In genomic region chrX:17736856-17737706, GRCh38 we compare ENCODE assay signal across 8 cellular contexts. TPM values are rescaled to one million over a fixed set of nuclear protein-coding genes. Genes with fewer than 3 reads are reported as not detected.
A peak's percentile ranks its signal among the peaks of the same experiment; 100 is the strongest.
DNase-seq lines count a peak whose midpoint lies in the region; ATAC-seq and TF ChIP-seq lines count a peak whose summit lies in the region.

SCML1 (plus strand) TSS chrX:17737493; CDS start chrX:17744187, 6,694 bp downstream.

- no peak within 1 kb of the TSS for H2BK20ac ChIP-seq in IMR-90 (ENCODE audit: low read depth, low read length)

- 39% methylated on average over 16 of the region's 67 CpGs; no CpG with 5 or more reads in 1 of the 2 experiments for WGBS in IMR-90 (ENCODE audit: extremely low coverage in 2 of 2, insufficient read length in 1 of 2), 2 experiments

- no peaks in the 10 kb centered on the region for H3K36me3 ChIP-seq in IMR-90 (ENCODE audit: control insufficient read depth, insufficient read depth, low read length)

- no peaks in the 10 kb centered on the region for H3K9me1 ChIP-seq in IMR-90 (ENCODE audit: insufficient read depth, low read length)

- H3K9ac ChIP-seq in IMR-90 (ENCODE audit: low read depth, low read length): peak within 1 kb of the TSS; percentile 74

- peak within 1 kb of the TSS; percentile 65 for H4K5ac ChIP-seq in IMR-90 (ENCODE audit: low read depth, low read length)

- peak within 1 kb of the TSS; percentile 50 for H2BK5ac ChIP-seq in IMR-90 (ENCODE audit: low read depth, low read length, poor library complexity, severe bottlenecking)

- H3K27me3 Mint-ChIP-seq in natural killer cell (ENCODE audit: low read depth in 2 of 2): peaks cover 20 to 44% of the 10 kb centered on the region in 2 donors
- H3K27me3 Mint-ChIP-seq in stimulated activated memory B cell treated with anti-CD40 and anti-IgM and Interleukin-4, amounts not matched to agents 10 μg/mL and 1 μg/mL and 100 μg/mL, for 72 hours: peaks cover 18% of the 10 kb centered on the region

- peaks cover 19 to 20% of the 10 kb centered on the region in 2 donors for H3K4me1 Mint-ChIP-seq in natural killer cell
- peaks cover 18% of the 10 kb centered on the region for H3K4me1 Mint-ChIP-seq in stimulated activated memory B cell treated with anti-CD40 and anti-IgM and Interleukin-4, amounts not matched to agents 10 μg/mL and 1 μg/mL and 100 μg/mL, for 72 hours

- TF ChIP-seq POLR2A in IMR-90 (IDR thresholded peaks at IDR 0.05; ENCODE audit: low read depth, low read length): peak; percentile 75

- ATAC-seq in GM21390 (IDR thresholded peaks at IDR 0.05; ENCODE audit: unreplicated experiment): peak; percentile 74
- ATAC-seq in IMR-90 (ENCODE audit: low read depth): peak; percentile 94
- ATAC-seq in natural killer cell: peak; percentile 66 to 81 (median 71)
- ATAC-seq in stimulated activated memory B cell treated with anti-CD40 and anti-IgM and Interleukin-4, amounts not matched to agents 10 μg/mL and 1 μg/mL and 100 μg/mL, for 72 hours: peak; percentile 93

- no peak for TF ChIP-seq RAD21 in IMR-90 (IDR thresholded peaks at IDR 0.05; ENCODE audit: low read length)

- H3K27ac Mint-ChIP-seq in natural killer cell: peak within 1 kb of the TSS; percentile 78 to 80
- H3K27ac Mint-ChIP-seq in stimulated activated memory B cell treated with anti-CD40 and anti-IgM and Interleukin-4, amounts not matched to agents 10 μg/mL and 1 μg/mL and 100 μg/mL, for 72 hours: peak within 1 kb of the TSS; percentile 76

- no peaks in the 10 kb centered on the region; a peak in 2 of 4 replicates for H3K79me1 ChIP-seq in IMR-90 (ENCODE audit: low read depth in 1 of 2, low read length in 2 of 2)

- H3K9me3 Mint-ChIP-seq in natural killer cell: no peaks in the 10 kb centered on the region
- H3K9me3 Mint-ChIP-seq in stimulated activated memory B cell treated with anti-CD40 and anti-IgM and Interleukin-4, amounts not matched to agents 10 μg/mL and 1 μg/mL and 100 μg/mL, for 72 hours: no peaks in the 10 kb centered on the region

- POLR2A ChIA-PET in IMR-90 (lab: Charles Lee; ENCODE audit: unreplicated experiment): interaction anchor here (0.6 to 0.8 kb wide), 3 partner anchors 8 to 917 kb away, joined by 3 to 5 read pairs (median 5); no protein-coding TSS in a partner anchor

- peaks cover 2% of the 10 kb centered on the region for H3K4me1 ChIP-seq in IMR-90 (ENCODE audit: control insufficient read depth, insufficient read depth, low read length)

- DNase-seq in IMR-90: peak; percentile 95
- peak; percentile 95 for DNase-seq in RPMI7951 (ENCODE audit: low read depth)
- peak; percentile 75 for DNase-seq in activated gamma-delta T cell treated with Interleukin-2 at 50 U/mL for 16 hours
- DNase-seq in fibroblast of the conjunctiva (ENCODE audit: low read depth): peak; percentile 95
- DNase-seq in natural killer cell: peak; percentile 58

- H3K14ac ChIP-seq in IMR-90 (replicated peaks; ENCODE audit: low read depth, low read length): no peak within 1 kb of the TSS; the same call in 1 of the 2 replicates

- in situ Hi-C loops in IMR-90 (cut with MboI; ENCODE audit: low sequenced_read_pairs): no loop called here

- CTCF ChIA-PET in IMR-90 (lab: Yijun Ruan, JAX): no interaction called here

- 0 out of 2 replicates have a peak within 1 kb of the TSS, but pooled peaks have one; percentile 61 for H3K18ac ChIP-seq in IMR-90 (ENCODE audit: low read depth, low read length)

- no peak within 1 kb of the TSS for H2BK15ac ChIP-seq in IMR-90 (ENCODE audit: low read depth, low read length)

- no peaks in the 10 kb centered on the region for H3K9me3 ChIP-seq in IMR-90 (ENCODE audit: control insufficient read depth, insufficient read depth, low read length)

- H4K8ac ChIP-seq in IMR-90 (ENCODE audit: low read depth in 2 of 2, low read length in 2 of 2): peak within 1 kb of the TSS; percentile 59 to 85

- H3K36me3 Mint-ChIP-seq in natural killer cell: no peaks in the 10 kb centered on the region
- no peaks in the 10 kb centered on the region for H3K36me3 Mint-ChIP-seq in stimulated activated memory B cell treated with anti-CD40 and anti-IgM and Interleukin-4, amounts not matched to agents 10 μg/mL and 1 μg/mL and 100 μg/mL, for 72 hours

- H4K20me1 ChIP-seq in IMR-90 (ENCODE audit: insufficient read depth, low read length): no peaks in the 10 kb centered on the region

- H2BK120ac ChIP-seq in IMR-90 (ENCODE audit: low read depth, low read length): no peak within 1 kb of the TSS

- no TSS peak for BruUV-seq in IMR-90 (replicated peaks; lab: Mats Ljungman, UMichigan)

- H3K27ac ChIP-seq in C4-2B (peak within 1 kb of the TSS; percentile 92), IMR-90 (ENCODE audit: insufficient read depth, low read length) (peak within 1 kb of the TSS; percentile 77)

- dilution Hi-C loops in IMR-90 (cut with HindIII; ENCODE audit: low sequenced_read_pairs, unreplicated experiment): no loop called here

- peak within 1 kb of the TSS; percentile 75 for H3K4me2 ChIP-seq in IMR-90 (ENCODE audit: low read depth, low read length)

- no peak within 1 kb of the TSS for H2AK5ac ChIP-seq in IMR-90 (ENCODE audit: low read depth, low read length)

- H3K4me3 ChIP-seq in IMR-90 (ENCODE audit: insufficient read depth, low read depth, low read length): peak within 1 kb of the TSS; percentile 89

- peak within 1 kb of the TSS; percentile 85 for H3K4me3 Mint-ChIP-seq in natural killer cell
- H3K4me3 Mint-ChIP-seq in stimulated activated memory B cell treated with anti-CD40 and anti-IgM and Interleukin-4, amounts not matched to agents 10 μg/mL and 1 μg/mL and 100 μg/mL, for 72 hours: peak within 1 kb of the TSS; percentile 85

- H2AFZ ChIP-seq in IMR-90 (replicated peaks; ENCODE audit: low read length, poor library complexity): peak within 1 kb of the TSS; percentile 89

- intact Hi-C loops in IMR-90 (cut with micrococcal nuclease) (loop anchor here (5.0 kb wide), 1 partner anchor 360 kb away; the partner anchor contains the start of gene NHS), natural killer cell (cut with micrococcal nuclease) (no loop called here)

- peak within 1 kb of the TSS; percentile 75; the same call in 1 of the 2 replicates for H4K91ac ChIP-seq in IMR-90 (ENCODE audit: insufficient read depth, low read depth, low read length)

- H3K56ac ChIP-seq in IMR-90 (ENCODE audit: extremely low read depth, insufficient read depth, low read length): no peak within 1 kb of the TSS

- no peaks in the 10 kb centered on the region for H3K27me3 ChIP-seq in IMR-90 (ENCODE audit: control insufficient read depth, insufficient read depth, low read length)

- TF ChIP-seq CTCF in C4-2B (conservative IDR thresholded peaks at IDR 0.05) (no peak), IMR-90 (conservative IDR thresholded peaks at IDR 0.05; ENCODE audit: low read depth, low read length) (no peak), natural killer cell (IDR thresholded peaks at IDR 0.05) (no peak)

- peak within 1 kb of the TSS; percentile 46 for H3K4ac ChIP-seq in IMR-90 (ENCODE audit: low read depth, low read length)

- H3K23ac ChIP-seq in IMR-90 (ENCODE audit: low read depth, low read length): 0 out of 2 replicates have a peak within 1 kb of the TSS, but pooled peaks have one; percentile 14

- H2AK9ac ChIP-seq in IMR-90 (replicated peaks; ENCODE audit: low read depth, low read length, poor library complexity): peak within 1 kb of the TSS; percentile 73

TF ChIP-seq in IMR-90, 13 proteins besides CTCF, POLR2A, EP300 and RAD21:
- TF ChIP-seq RCOR1 (IDR thresholded peaks at IDR 0.05; ENCODE audit: insufficient replicate concordance, low read length) (no peak), MAZ (IDR thresholded peaks at IDR 0.05; ENCODE audit: borderline replicate concordance, low read depth, low read length) (no peak), SMC3 (IDR thresholded peaks at IDR 0.05; ENCODE audit: low read depth, low read length) (no peak), FOS (IDR thresholded peaks at IDR 0.05; ENCODE audit: low read depth, low read length) (no peak), MXI1 (IDR thresholded peaks at IDR 0.05; ENCODE audit: borderline replicate concordance, low read depth, low read length) (no peak), MAFK (IDR thresholded peaks at IDR 0.05; ENCODE audit: low read depth, low read length) (no peak), ELK1 (IDR thresholded peaks at IDR 0.05; ENCODE audit: borderline replicate concordance, low read depth, low read length) (no peak), RFX5 (IDR thresholded peaks at IDR 0.05; ENCODE audit: low read depth, low read length) (0 out of 2 replicates have a peak, but pooled peaks have one; percentile 42), NFE2L2 (IDR thresholded peaks at IDR 0.05; ENCODE audit: low read depth, low read length) (no peak), CHD1 (IDR thresholded peaks at IDR 0.05; ENCODE audit: low read depth, low read length) (no peak), CEBPB (IDR thresholded peaks at IDR 0.05; ENCODE audit: low read depth, low read length) (no peak), USF2 (IDR thresholded peaks at IDR 0.05; ENCODE audit: low read depth, low read length) (peak; percentile 2; the same call in 1 of the 2 replicates), BHLHE40 (IDR thresholded peaks at IDR 0.05; ENCODE audit: low read depth, low read length) (peak; percentile 58)
TF ChIP-seq in IMR-90: peak in this region for 3.

RNA-seq across cellular contexts. Expression of gene SCML1, which starts in this region (rescaled TPM):
- 4.1 and 6.7 TPM in 2 replicates for total RNA-seq in IMR-90 (2012; rRNA removed)
- 10.6 and 12.2 TPM in 2 replicates for polyA plus RNA-seq in IMR-90 (2012; rRNA removed)
- 1.5 and 2.5 TPM in 2 replicates for polyA plus RNA-seq in IMR-90 (2012; cell fraction: cytosol; rRNA removed)
- 11.2 and 40.2 TPM in 2 replicates for polyA plus RNA-seq in IMR-90 (2012; cell fraction: nucleus; rRNA removed; ENCODE audit: low replicate concordance)
- total RNA-seq in RPMI7951 (2014; rRNA removed; shearing (Covaris generic)): 19.9 and 30.0 TPM in 2 replicates
- total RNA-seq in natural killer cell: 1 to 10 TPM; 4.5 to 6.9 (median 4.6) TPM

Comparison
In these comparisons a context has a peak if more than half of its experiments do, and no peak if none do; other contexts are left out.
1. Peak in every context shown above with its lines: DNase-seq, ATAC-seq, H3K4me3 ChIP-seq and H3K27ac ChIP-seq.